In the genomic region with DNA sequence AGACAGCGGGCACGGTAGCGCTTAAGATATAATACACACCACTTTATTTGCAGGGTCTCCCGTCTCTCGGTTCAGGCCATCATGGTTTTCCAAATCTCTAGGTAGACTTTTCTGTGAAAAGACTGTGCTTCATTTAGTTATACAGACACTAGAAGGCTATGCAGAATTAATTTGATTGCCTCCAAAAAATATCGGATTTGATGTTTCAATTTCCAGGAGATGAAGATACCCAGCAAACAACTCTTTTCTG, we compare ENCODE assay signal across 8 cellular contexts. TPM values are rescaled to one million over a fixed set of nuclear protein-coding genes. Genes with fewer than 3 reads are reported as not detected.
A peak's percentile ranks its signal among the peaks of the same experiment; 100 is the strongest.
DNase-seq lines count a peak whose midpoint lies in the region; ATAC-seq and TF ChIP-seq lines count a peak whose summit lies in the region.

No MANE protein-coding gene starts in this region.

- TF ChIP-seq CTCF in BJ (IDR thresholded peaks at IDR 0.05; ENCODE audit: insufficient read depth, low read depth, low read length) (no peak), NB4 (IDR thresholded peaks at IDR 0.05; ENCODE audit: low read depth, low read length) (no peak), esophagus muscularis mucosa (IDR thresholded peaks at IDR 0.05) (no peak), osteoblast (IDR thresholded peaks at IDR 0.05; ENCODE audit: extremely low read depth, low read depth, low read length) (no peak)

- intact Hi-C loops in esophagus muscularis mucosa (cut with DNase I): loop anchor here (2.0 to 5.0 kb wide), 2 partner anchors 30 to 803 kb away; partner anchors contain the start of genes DYNLT2, ERMARD and PDCD2

- H3K36me3 ChIP-seq in BJ (ENCODE audit: control insufficient read depth, insufficient read depth, low read length): 0 out of 2 replicates have a peak, but pooled peaks cover 2% of the 10 kb centered on the region
- peaks cover 0 to 32% (median 26%) of the 10 kb centered on the region in 4 donors for H3K36me3 ChIP-seq in esophagus muscularis mucosa
- H3K36me3 ChIP-seq in osteoblast (ENCODE audit: insufficient read depth, low read length): peaks cover 13% of the 10 kb centered on the region

- no peak overlapping the region for H3K4me3 Mint-ChIP-seq in effector memory CD8-positive, alpha-beta T cell

- ATAC-seq in effector memory CD8-positive, alpha-beta T cell (replicated peaks): no peak
- ATAC-seq in GM21528 (IDR thresholded peaks at IDR 0.05; ENCODE audit: low FRiP score, unreplicated experiment): no peak

- H3K27me3 Mint-ChIP-seq in effector memory CD8-positive, alpha-beta T cell: no peaks in the 10 kb centered on the region

- CTCF ChIA-PET in BJ (lab: Yijun Ruan, JAX): interaction anchor here (0.5 kb wide), 1 partner anchor 26 kb away, joined by 3 read pairs; no protein-coding TSS in a partner anchor

- H3K4me3 ChIP-seq in BJ (ENCODE audit: low read depth, low read length): peak overlapping the region; percentile 96
- peak overlapping the region; percentile 94 for H3K4me3 ChIP-seq in NB4 (ENCODE audit: low read depth, low read length)
- H3K4me3 ChIP-seq in esophagus muscularis mucosa: peak overlapping the region; percentile 82 to 92 (median 86)
- H3K4me3 ChIP-seq in osteoblast (ENCODE audit: insufficient read depth, low read length): peak overlapping the region; percentile 83

- DNase-seq in BJ (ENCODE audit: low read depth): no peak
- DNase-seq in NB4 (ENCODE audit: low read depth): no peak
- no peak for DNase-seq in esophagus muscularis mucosa (ENCODE audit: extremely low spot score)
- no peak for DNase-seq in osteoblast (ENCODE audit: insufficient read length, low spot score, missing footprints)
- no peak for DNase-seq in effector memory CD8-positive, alpha-beta T cell
- DNase-seq in NCI-H526 treated with DMSO at 0.1 percent for 48 hours (lab: John Stamatoyannopoulos, UW): no peak
- DNase-seq in NCI-H524 treated with DMSO at 0.1 percent for 48 hours (lab: John Stamatoyannopoulos, UW): no peak

- H3K4me1 Mint-ChIP-seq in effector memory CD8-positive, alpha-beta T cell (ENCODE audit: low read depth in 2 of 2): peaks cover 26% of the 10 kb centered on the region in 2 donors

- H3K27ac ChIP-seq in esophagus muscularis mucosa (replicated peaks in 1 of 4): peak overlapping the region; percentile 86 to 93 (median 91)
- peak overlapping the region; percentile 97 for H3K27ac ChIP-seq in osteoblast (ENCODE audit: low read depth, low read length)

- H3K27me3 ChIP-seq in BJ (ENCODE audit: control insufficient read depth, insufficient read depth, low read length): no peaks in the 10 kb centered on the region
- H3K27me3 ChIP-seq in esophagus muscularis mucosa: no peaks in the 10 kb centered on the region
- no peaks in the 10 kb centered on the region for H3K27me3 ChIP-seq in osteoblast (ENCODE audit: insufficient read depth, low read length)

- H3K4me1 ChIP-seq in esophagus muscularis mucosa (peaks cover 36 to 62% (median 46%) of the 10 kb centered on the region in 4 donors), osteoblast (ENCODE audit: insufficient read depth, low read length) (peaks cover 26% of the 10 kb centered on the region)

- H3K79me2 ChIP-seq in osteoblast (ENCODE audit: insufficient read depth, low read length): peaks cover 79% of the 10 kb centered on the region

- H4K20me1 ChIP-seq in osteoblast (ENCODE audit: insufficient read depth, low read length): peaks cover 30% of the 10 kb centered on the region

- peak overlapping the region; percentile 95 for H2AFZ ChIP-seq in osteoblast (ENCODE audit: low read length)

- POLR2A ChIA-PET in BJ (lab: Charles Lee): no interaction called here

- H3K9me3 ChIP-seq in esophagus muscularis mucosa: no peaks in the 10 kb centered on the region
- H3K9me3 ChIP-seq in osteoblast (ENCODE audit: low read depth, low read length): no peaks in the 10 kb centered on the region

- no peak overlapping the region for H3K27ac Mint-ChIP-seq in effector memory CD8-positive, alpha-beta T cell

- H3K4me2 ChIP-seq in osteoblast (ENCODE audit: insufficient read depth, low read length): peak overlapping the region; percentile 100

- no peaks in the 10 kb centered on the region for H3K9me3 Mint-ChIP-seq in effector memory CD8-positive, alpha-beta T cell

- TF ChIP-seq POLR2A in NB4 (IDR thresholded peaks at IDR 0.05; ENCODE audit: extremely low read depth, insufficient read length) (no peak), esophagus muscularis mucosa (IDR thresholded peaks at IDR 0.05; ENCODE audit: low read depth) (no peak)

- no peak for TF ChIP-seq EP300 in esophagus muscularis mucosa (IDR thresholded peaks at IDR 0.05)

- 1% methylated on average over 6 of the region's 6 CpGs for WGBS in esophagus muscularis mucosa

- H3K36me3 Mint-ChIP-seq in effector memory CD8-positive, alpha-beta T cell (ENCODE audit: insufficient read depth): peaks cover 32% of the 10 kb centered on the region

RNA-seq across cellular contexts. Expression of gene TBP, which starts 0.6 kb away (rescaled TPM):
- 18.3 and 19.3 TPM in 2 replicates for polyA plus RNA-seq in BJ (2011; rRNA removed)
- polyA minus RNA-seq in BJ (2011; rRNA and poly(A)+ RNA removed): 12.7 and 22.5 TPM in 2 replicates
- total RNA-seq in esophagus muscularis mucosa (10 to 100 TPM; 13.1 to 17.8 (median 16.7) TPM), osteoblast (11.9 and 15.0 TPM in 2 replicates)

RNA-seq across cellular contexts. Expression of gene PSMB1, which starts 1.7 kb away (rescaled TPM):
- polyA plus RNA-seq in BJ (2011; rRNA removed): 344 and 352 TPM in 2 replicates
- polyA minus RNA-seq in BJ (2011; rRNA and poly(A)+ RNA removed): 93.9 and 123 TPM in 2 replicates
- 100 to 1,000 TPM; 182 to 220 (median 211) TPM for total RNA-seq in esophagus muscularis mucosa
- total RNA-seq in osteoblast: 265 and 279 TPM in 2 replicates

RNA-seq across cellular contexts. Expression of gene PDCD2, which starts 29.6 kb away (rescaled TPM):
- polyA plus RNA-seq in BJ (2011; rRNA removed): 48.2 and 65.5 TPM in 2 replicates
- polyA minus RNA-seq in BJ (2011; rRNA and poly(A)+ RNA removed): 22.1 and 26.9 TPM in 2 replicates
- total RNA-seq in esophagus muscularis mucosa (10 to 100 TPM; 46.7 to 56.0 (median 53.2) TPM), osteoblast (62.2 and 69.5 TPM in 2 replicates)
